Comparison of ENCODE assay signal across 8 cellular contexts in the genomic region with DNA sequence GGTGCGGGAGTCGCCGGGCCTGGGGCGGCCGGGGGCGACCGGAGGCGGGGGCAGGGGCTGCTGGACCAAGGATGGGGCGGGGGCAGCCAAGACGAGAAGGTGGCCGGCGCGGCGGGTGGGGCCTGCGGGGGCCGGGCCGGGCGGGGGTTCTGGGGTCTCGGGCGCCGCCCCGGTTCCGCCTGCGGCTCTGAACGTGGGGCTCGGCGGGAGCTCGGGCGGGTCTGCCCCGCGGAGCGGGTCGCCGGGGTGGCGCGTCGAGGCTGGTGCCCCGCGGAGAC. TPM values are rescaled to one million over a fixed set of nuclear protein-coding genes. Genes with fewer than 3 reads are reported as not detected.
DNase-seq lines count a peak whose midpoint lies in the region; ATAC-seq, FAIRE-seq and TF ChIP-seq lines count a peak whose summit lies in the region.

No MANE protein-coding gene starts in this region.

- H3K27ac ChIP-seq in kidney (ENCODE audit: low read depth in 2 of 2, low read length in 2 of 2) (peak overlapping the region in 1 of 2 donors; percentile 32), subcutaneous abdominal adipose tissue (ENCODE audit: low read depth, low read length) (peak overlapping the region; percentile 100)

- no peaks in the 10 kb centered on the region for H3K9me3 Mint-ChIP-seq in activated CD4-positive, alpha-beta T cell treated with anti-CD3 and anti-CD28 coated beads, Interleukin-2, amount 10 ng/mL, durations not matched to agents 24 days and 14 days
- no peaks in the 10 kb centered on the region for H3K9me3 Mint-ChIP-seq in activated naive CD8-positive, alpha-beta T cell treated with anti-CD3 and anti-CD28 coated beads, Interleukin-2, amount 50 U/mL, for 24 hours

- TF ChIP-seq CTCF in kidney (IDR thresholded peaks at IDR 0.05; ENCODE audit: borderline replicate concordance, extremely low read depth, insufficient read depth): no peak

- ATAC-seq in activated naive CD8-positive, alpha-beta T cell treated with anti-CD3 and anti-CD28 coated beads, Interleukin-2, amount 50 U/mL, for 24 hours: no peak

- DNase-seq in activated CD4-positive, alpha-beta T cell treated with anti-CD3 and anti-CD28 coated beads, Interleukin-2, amount 10 ng/mL, durations not matched to agents 24 days and 14 days: no peak
- no peak for DNase-seq in activated CD4-positive, alpha-beta T cell treated with anti-CD3 and anti-CD28 coated beads for 4 hours
- no peak for DNase-seq in activated naive CD8-positive, alpha-beta T cell treated with anti-CD3 and anti-CD28 coated beads, Interleukin-2, amount 50 U/mL, for 24 hours
- DNase-seq in kidney: no peak
- DNase-seq in EL: no peak
- no peak for DNase-seq in HPDE6-E6E7 (ENCODE audit: extremely low spot score)
- DNase-seq in iPS-NIHi11 (ENCODE audit: low spot score): no peak

- H3K9ac ChIP-seq in kidney (ENCODE audit: low read length in 2 of 2) (peak overlapping the region; percentile 31 to 78), subcutaneous abdominal adipose tissue (ENCODE audit: low read length in 5 of 5) (peak overlapping the region in 4 of 5 donors; percentile 88 to 98 (median 89))

- peaks cover 21% of the 10 kb centered on the region for H3K36me3 Mint-ChIP-seq in activated CD4-positive, alpha-beta T cell treated with anti-CD3 and anti-CD28 coated beads, Interleukin-2, amount 10 ng/mL, durations not matched to agents 24 days and 14 days (ENCODE audit: low read depth)
- peaks cover 26% of the 10 kb centered on the region for H3K36me3 Mint-ChIP-seq in activated naive CD8-positive, alpha-beta T cell treated with anti-CD3 and anti-CD28 coated beads, Interleukin-2, amount 50 U/mL, for 24 hours (ENCODE audit: low read depth)

- peak overlapping the region; percentile 98 for H3K4me3 Mint-ChIP-seq in activated CD4-positive, alpha-beta T cell treated with anti-CD3 and anti-CD28 coated beads, Interleukin-2, amount 10 ng/mL, durations not matched to agents 24 days and 14 days
- H3K4me3 Mint-ChIP-seq in activated naive CD8-positive, alpha-beta T cell treated with anti-CD3 and anti-CD28 coated beads, Interleukin-2, amount 50 U/mL, for 24 hours: peak overlapping the region; percentile 85

- no peaks in the 10 kb centered on the region for H3K27me3 Mint-ChIP-seq in activated CD4-positive, alpha-beta T cell treated with anti-CD3 and anti-CD28 coated beads, Interleukin-2, amount 10 ng/mL, durations not matched to agents 24 days and 14 days
- H3K27me3 Mint-ChIP-seq in activated naive CD8-positive, alpha-beta T cell treated with anti-CD3 and anti-CD28 coated beads, Interleukin-2, amount 50 U/mL, for 24 hours: no peaks in the 10 kb centered on the region

- H3K4me1 ChIP-seq in kidney (ENCODE audit: control insufficient read depth in 1 of 2, insufficient read depth in 1 of 2, low read depth in 1 of 2, low read length in 2 of 2) (peaks cover 21 to 28% of the 10 kb centered on the region in 2 donors), subcutaneous abdominal adipose tissue (ENCODE audit: control insufficient read depth in 5 of 5, insufficient read depth in 5 of 5, low read length in 5 of 5) (peaks cover 6 to 31% (median 28%) of the 10 kb centered on the region in 5 donors)

- H3K27me3 ChIP-seq in subcutaneous abdominal adipose tissue (ENCODE audit: control insufficient read depth in 5 of 5, insufficient read depth in 4 of 5, low read length in 5 of 5): no peaks in the 10 kb centered on the region

- peak overlapping the region; percentile 100 for H3K27ac Mint-ChIP-seq in activated CD4-positive, alpha-beta T cell treated with anti-CD3 and anti-CD28 coated beads, Interleukin-2, amount 10 ng/mL, durations not matched to agents 24 days and 14 days
- H3K27ac Mint-ChIP-seq in activated naive CD8-positive, alpha-beta T cell treated with anti-CD3 and anti-CD28 coated beads, Interleukin-2, amount 50 U/mL, for 24 hours: no peak overlapping the region

- intact Hi-C loops in activated CD4-positive, alpha-beta T cell treated with anti-CD3 and anti-CD28 coated beads, Interleukin-2, amount 10 ng/mL, durations not matched to agents 24 days and 14 days (cut with micrococcal nuclease): loop anchor here (2.0 to 5.0 kb wide), 6 partner anchors 64 to 489 kb away; partner anchors contain the start of genes CABLES2, LAMA5, MTG2 and PSMA7
- intact Hi-C loops in kidney (cut with DNase I): loop anchor here (5.0 kb wide), 1 partner anchor 74 kb away; no protein-coding TSS in a partner anchor

- H3K36me3 ChIP-seq in kidney (ENCODE audit: control insufficient read depth in 1 of 2, insufficient read depth in 2 of 2, low read length in 2 of 2) (peaks cover 3 to 27% of the 10 kb centered on the region in 2 donors), subcutaneous abdominal adipose tissue (ENCODE audit: control insufficient read depth in 5 of 5, insufficient read depth in 5 of 5, low read length in 5 of 5) (peaks cover 0 to 39% (median 37%) of the 10 kb centered on the region in 5 donors)

- peaks cover 20% of the 10 kb centered on the region for H3K4me1 Mint-ChIP-seq in activated CD4-positive, alpha-beta T cell treated with anti-CD3 and anti-CD28 coated beads, Interleukin-2, amount 10 ng/mL, durations not matched to agents 24 days and 14 days
- H3K4me1 Mint-ChIP-seq in activated naive CD8-positive, alpha-beta T cell treated with anti-CD3 and anti-CD28 coated beads, Interleukin-2, amount 50 U/mL, for 24 hours: peaks cover 21% of the 10 kb centered on the region

- H3K4me3 ChIP-seq in kidney (ENCODE audit: low read length in 2 of 2): peak overlapping the region; percentile 55 to 82
- peak overlapping the region in 4 of 5 donors; percentile 88 to 91 (median 90) for H3K4me3 ChIP-seq in subcutaneous abdominal adipose tissue (ENCODE audit: low read depth in 1 of 5, low read length in 5 of 5)

- FAIRE-seq in kidney (lab: Jason Lieb, UNC): no peak

- no peaks in the 10 kb centered on the region for H3K9me3 ChIP-seq in kidney (ENCODE audit: control insufficient read depth in 1 of 2, low read length in 2 of 2)
- H3K9me3 ChIP-seq in subcutaneous abdominal adipose tissue (ENCODE audit: control insufficient read depth in 5 of 5, low read length in 5 of 5): no peaks in the 10 kb centered on the region

RNA-seq across cellular contexts. Expression of gene ADRM1, which starts 0.2 kb away (rescaled TPM):
- 179 and 183 TPM in 2 replicates for total RNA-seq in activated CD4-positive, alpha-beta T cell treated with anti-CD3 and anti-CD28 coated beads, Interleukin-2, amount 10 ng/mL, durations not matched to agents 24 days and 14 days
- total RNA-seq in kidney: 64.4 TPM
- polyA plus RNA-seq in kidney (ENCODE audit: insufficient read depth, low read depth, low replicate concordance): 79.4 TPM
